In the genomic region with DNA sequence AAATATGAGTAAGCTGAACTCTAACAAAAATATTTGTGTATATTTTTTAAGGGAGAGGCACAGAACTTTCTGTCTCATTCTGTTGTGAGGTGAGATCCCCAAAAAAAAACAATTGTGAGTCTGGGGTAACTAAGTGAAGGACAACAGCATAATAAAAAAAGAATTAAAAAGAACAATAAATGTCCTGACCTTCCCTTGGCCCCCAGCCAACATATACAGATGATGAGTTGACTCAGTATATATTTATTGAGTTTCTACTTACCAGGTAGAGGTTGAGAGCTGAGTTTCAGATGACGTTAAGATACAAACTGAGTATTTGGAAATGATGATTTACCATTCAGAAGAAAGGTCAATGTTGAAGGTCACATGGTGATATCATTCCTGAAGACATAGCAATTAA, we compare ENCODE assay signal across 27 cellular contexts.
"Had no signal": no experiment of that assay in that cellular context is flagged by ENCODE, and none has a peak within 500 bp of the region (broad histone marks: within the 10 kb centered on the region; RNA-seq: fewer than 3 reads in every experiment).

No MANE protein-coding gene starts in this region.

- H3K36me3 Mint-ChIP-seq: memory B cell; naive thymus-derived CD4-positive, alpha-beta T cell; natural killer cell treated with Interleukin-12 subunit alpha and Interleukin-12 subunit beta and Interleukin-15 and Interleukin-18, amount 100 ng/mL, for 72 hours; stimulated activated naive B cell treated with anti-CD40 and anti-IgM and Interleukin-4, amounts not matched to agents 10 μg/mL and 1 μg/mL and 100 μg/mL, for 72 hours had no signal

- H3K4me1 Mint-ChIP-seq: memory B cell; naive thymus-derived CD4-positive, alpha-beta T cell; stimulated activated naive B cell treated with anti-CD40 and anti-IgM and Interleukin-4, amounts not matched to agents 10 μg/mL and 1 μg/mL and 100 μg/mL, for 72 hours had no signal

- H3K4me3 Mint-ChIP-seq: memory B cell; naive thymus-derived CD4-positive, alpha-beta T cell; natural killer cell treated with Interleukin-12 subunit alpha and Interleukin-12 subunit beta and Interleukin-15 and Interleukin-18, amount 100 ng/mL, for 72 hours; stimulated activated naive B cell treated with anti-CD40 and anti-IgM and Interleukin-4, amounts not matched to agents 10 μg/mL and 1 μg/mL and 100 μg/mL, for 72 hours had no signal

- H3K27me3 ChIP-seq: left lung, ovary, right atrium auricular region, stomach, testis, thyroid gland, transverse colon, upper lobe of left lung had no signal

- H3K27ac ChIP-seq: left lung, lower lobe of right lung, ovary, right atrium auricular region, skin epidermis, stomach, testis, thyroid gland, transverse colon, upper lobe of left lung had no signal

- H3K36me3 ChIP-seq: left lung, lower lobe of right lung, ovary, right atrium auricular region, stomach, thyroid gland, transverse colon, upper lobe of left lung had no signal

- H3K4me3 ChIP-seq: left lung, lower lobe of right lung, mucosa of descending colon, ovary, right atrium auricular region, skin epidermis, stomach, testis, thyroid gland, transverse colon, upper lobe of left lung had no signal

- FAIRE-seq: keratinocyte, urothelium cell line had no signal

- H3K27ac Mint-ChIP-seq: memory B cell; naive thymus-derived CD4-positive, alpha-beta T cell; natural killer cell treated with Interleukin-12 subunit alpha and Interleukin-12 subunit beta and Interleukin-15 and Interleukin-18, amount 100 ng/mL, for 72 hours; progenitor cell of endocrine pancreas; stimulated activated naive B cell treated with anti-CD40 and anti-IgM and Interleukin-4, amounts not matched to agents 10 μg/mL and 1 μg/mL and 100 μg/mL, for 72 hours had no signal

- H3K4me1 ChIP-seq: left lung, lower lobe of right lung, right atrium auricular region, stomach, testis, thyroid gland, transverse colon, upper lobe of left lung had no signal

- DNase-seq: hippocampal formation; kidney glomerular epithelial cell; left colon; left lung; lower lobe of right lung; midbrain; mucosa of descending colon; naive thymus-derived CD4-positive, alpha-beta T cell; ovary; stimulated activated CD4-positive, alpha-beta T cell treated with anti-CD3 and anti-CD28 coated beads, Interleukin-12 subunit alpha, Interleukin-12 subunit beta, amount 100 ng/mL, for 4 hours; stimulated activated CD4-positive, alpha-beta T cell treated with anti-CD3 and anti-CD28 coated beads, Interleukin-15, amount 100 ng/mL, for 24 hours; stimulated activated CD4-positive, alpha-beta T cell treated with anti-CD3 and anti-CD28 coated beads, Interleukin-2, amount 100 ng/mL, for 24 hours; stimulated activated CD4-positive, alpha-beta T cell treated with anti-CD3 and anti-CD28 coated beads, Interleukin-4, amount 100 ng/mL, for 1 hour; stimulated activated naive B cell treated with anti-CD40 and anti-IgM and Interleukin-4, amounts not matched to agents 10 μg/mL and 1 μg/mL and 100 μg/mL, for 72 hours; stimulated activated naive CD8-positive, alpha-beta T cell treated with anti-CD3 and anti-CD28 coated beads, Interleukin-15, Interleukin-2, amounts not matched to agents 100 U/mL and 50 U/mL, for 24 hours; stomach; testis; thyroid gland; transverse colon; upper lobe of left lung had no signal

- H3K9me3 ChIP-seq: left lung, lower lobe of right lung, mucosa of descending colon, ovary, right atrium auricular region, stomach, testis, thyroid gland, transverse colon, upper lobe of left lung had no signal

- H3K27me3 Mint-ChIP-seq: memory B cell; naive thymus-derived CD4-positive, alpha-beta T cell; natural killer cell treated with Interleukin-12 subunit alpha and Interleukin-12 subunit beta and Interleukin-15 and Interleukin-18, amount 100 ng/mL, for 72 hours; progenitor cell of endocrine pancreas; stimulated activated naive B cell treated with anti-CD40 and anti-IgM and Interleukin-4, amounts not matched to agents 10 μg/mL and 1 μg/mL and 100 μg/mL, for 72 hours had no signal
